Comparison of ENCODE assay signal across 11 cellular contexts in genomic region chr4:171814545-171814944, GRCh38. TPM values are rescaled to one million over a fixed set of nuclear protein-coding genes. Genes with fewer than 3 reads are reported as not detected.
"Had no signal": no experiment of that assay in that cellular context is flagged by ENCODE, and none has a peak within 500 bp of the region (broad histone marks: within the 10 kb centered on the region; RNA-seq: fewer than 3 reads in every experiment).

No MANE protein-coding gene starts in this region.

- H3K36me3 Mint-ChIP-seq: activated naive CD4-positive, alpha-beta T cell treated with anti-CD3 and anti-CD28 coated beads, Interleukin-2, amount 10 ng/mL, durations not matched to agents 7 days and 5 days had no signal

- H3K4me1 ChIP-seq: colonic mucosa had no signal

- DNase-seq: activated naive CD4-positive, alpha-beta T cell treated with anti-CD3 and anti-CD28 coated beads, Interleukin-2, amount 10 ng/mL, durations not matched to agents 7 days and 5 days; colonic mucosa; effector CD8-positive, alpha-beta T cell; heart right ventricle; kidney glomerular epithelial cell; naive thymus-derived CD4-positive, alpha-beta T cell; T-helper 2 cell; tibial artery had no signal

- H3K4me3 ChIP-seq: colonic mucosa had no signal

- H3K4me1 Mint-ChIP-seq: activated naive CD4-positive, alpha-beta T cell treated with anti-CD3 and anti-CD28 coated beads, Interleukin-2, amount 10 ng/mL, durations not matched to agents 7 days and 5 days had no signal

- ATAC-seq: naive thymus-derived CD4-positive, alpha-beta T cell had no signal

- H3K4me3 Mint-ChIP-seq: activated naive CD4-positive, alpha-beta T cell treated with anti-CD3 and anti-CD28 coated beads, Interleukin-2, amount 10 ng/mL, durations not matched to agents 7 days and 5 days had no signal

- H3K27ac ChIP-seq: colonic mucosa, heart right ventricle, tibial artery had no signal

- H3K36me3 ChIP-seq: colonic mucosa, heart right ventricle, tibial artery had no signal

- H3K9me3 ChIP-seq: colonic mucosa, heart right ventricle, tibial artery had no signal

- H3K27ac Mint-ChIP-seq: activated naive CD4-positive, alpha-beta T cell treated with anti-CD3 and anti-CD28 coated beads, Interleukin-2, amount 10 ng/mL, durations not matched to agents 7 days and 5 days; activated T-helper 2 cell treated with anti-CD3 and anti-CD28 coated beads, Interferon-gamma antibody, Interleukin-2, Interleukin-4, amounts not matched to agents 10 μg/mL and 5 μg/mL and 100 μg/mL, durations not matched to agents 14 hours and 24 hours and 36 hours; naive thymus-derived CD4-positive, alpha-beta T cell had no signal

- H3K9me3 Mint-ChIP-seq: activated naive CD4-positive, alpha-beta T cell treated with anti-CD3 and anti-CD28 coated beads, Interleukin-2, amount 10 ng/mL, durations not matched to agents 7 days and 5 days; activated T-helper 2 cell treated with anti-CD3 and anti-CD28 coated beads, Interferon-gamma antibody, Interleukin-2, Interleukin-4, amounts not matched to agents 10 μg/mL and 5 μg/mL and 100 μg/mL, durations not matched to agents 14 hours and 24 hours and 36 hours had no signal

RNA-seq across cellular contexts. Expression of gene GALNTL6, which starts 1.3 kb away (rescaled TPM):
- total RNA-seq: activated T-helper 2 cell treated with anti-CD3 and anti-CD28 coated beads, Interferon-gamma antibody, Interleukin-2, Interleukin-4, amounts not matched to agents 10 μg/mL and 5 μg/mL and 100 μg/mL, durations not matched to agents 14 hours and 24 hours and 36 hours; fibroblast of lung; naive thymus-derived CD4-positive, alpha-beta T cell; osteocyte had no signal
- polyA plus RNA-seq: fibroblast of lung; naive thymus-derived CD4-positive, alpha-beta T cell had no signal
